ENCODE assay signal across 22 cellular contexts in genomic region chr5:157568717-157569116, GRCh38. TPM values are rescaled to one million over a fixed set of nuclear protein-coding genes. Genes with fewer than 3 reads are reported as not detected.
DNase-seq lines count a peak whose midpoint lies in the region; ATAC-seq and TF ChIP-seq lines count a peak whose summit lies in the region.
"Had no signal": no experiment of that assay in that cellular context is flagged by ENCODE, and none has a peak within 500 bp of the region (broad histone marks: within the 10 kb centered on the region; RNA-seq: fewer than 3 reads in every experiment).

No MANE protein-coding gene starts in this region.

- POLR2A ChIA-PET in activated CD4-positive, alpha-beta T cell treated with anti-CD3 and anti-CD28 coated beads, Interleukin-2, amount 10 ng/mL, durations not matched to agents 7 days and 5 days (lab: Charles Lee): interaction anchor here (0.6 to 1.0 kb wide), 2 partner anchors 32 to 44 kb away, joined by 3 read pairs; no protein-coding TSS in a partner anchor

- H3K27me3 Mint-ChIP-seq in activated CD4-positive, alpha-beta T cell treated with anti-CD3 and anti-CD28 coated beads, Interleukin-2, amount 10 ng/mL, durations not matched to agents 7 days and 5 days: no peaks in the 10 kb centered on the region
- H3K27me3 Mint-ChIP-seq in stimulated activated naive B cell treated with anti-CD40 and anti-IgM and Interleukin-4, amounts not matched to agents 10 μg/mL and 1 μg/mL and 100 μg/mL, for 72 hours: no peaks in the 10 kb centered on the region

- CTCF ChIA-PET in activated CD4-positive, alpha-beta T cell treated with anti-CD3 and anti-CD28 coated beads, Interleukin-2, amount 10 ng/mL, durations not matched to agents 7 days and 5 days (lab: Charles Lee): interaction anchor here (0.6 to 2.8 kb wide), 6 partner anchors 10 to 150 kb away, joined by 3 to 10 read pairs (median 4); no protein-coding TSS in a partner anchor

- peaks cover 75% of the 10 kb centered on the region for H3K36me3 Mint-ChIP-seq in activated CD4-positive, alpha-beta T cell treated with anti-CD3 and anti-CD28 coated beads, Interleukin-2, amount 10 ng/mL, durations not matched to agents 7 days and 5 days (ENCODE audit: low read depth)
- H3K36me3 Mint-ChIP-seq in stimulated activated naive B cell treated with anti-CD40 and anti-IgM and Interleukin-4, amounts not matched to agents 10 μg/mL and 1 μg/mL and 100 μg/mL, for 72 hours: peaks cover 17 to 33% of the 10 kb centered on the region in 2 donors

- DNase-seq in activated CD4-positive, alpha-beta T cell treated with anti-CD3 and anti-CD28 coated beads, Interleukin-2, amount 10 ng/mL, durations not matched to agents 7 days and 5 days: no peak
- no peak for DNase-seq in activated CD4-positive, alpha-beta T cell treated with anti-CD3 and anti-CD28 coated beads, Interleukin-2, amount 50 U/mL, for 1 hour
- DNase-seq in midbrain (lab: John Stamatoyannopoulos, UW): peak; percentile 83
- DNase-seq in stimulated activated naive B cell treated with anti-CD40 and anti-IgM and Interleukin-4, amounts not matched to agents 10 μg/mL and 1 μg/mL and 100 μg/mL, for 72 hours: no peak
- no peak for DNase-seq in HCEC 1CT
- DNase-seq in NK-92 (lab: John Stamatoyannopoulos, UW; ENCODE audit: unreplicated experiment): no peak
- DNase-seq: activated CD4-positive, alpha-beta T cell treated with anti-CD3 and anti-CD28 coated beads, Interleukin-2, amount 50 U/mL, for 48 hours; activated naive CD4-positive, alpha-beta T cell treated with anti-CD3 and anti-CD28 coated beads, Interleukin-2, amount 50 U/mL, for 16 hours; activated T-cell treated with anti-CD3 and anti-CD28 coated beads, Interleukin-2, amount 50 U/mL, for 4 hours; effector CD8-positive, alpha-beta T cell; glutamatergic neuron; left lung; mucosa of descending colon; NCI-H1105 treated with DMSO at 0.1 percent for 48 hours; NCI-H524 treated with DMSO at 0.1 percent for 48 hours; stimulated activated CD8-positive, alpha-beta memory T cell treated with anti-CD3 and anti-CD28 coated beads, Interleukin-4, amount 100 ng/mL, for 48 hours; testis had no signal

- H3K27ac ChIP-seq in angular gyrus (ENCODE audit: low read depth, low read length): peak overlapping the region; percentile 40
- H3K27ac ChIP-seq: A549, BLaER1, HL-60, left lung, testis had no signal

- no peak overlapping the region for H3K27ac Mint-ChIP-seq in activated CD4-positive, alpha-beta T cell treated with anti-CD3 and anti-CD28 coated beads, Interleukin-2, amount 10 ng/mL, durations not matched to agents 7 days and 5 days
- H3K27ac Mint-ChIP-seq in stimulated activated naive B cell treated with anti-CD40 and anti-IgM and Interleukin-4, amounts not matched to agents 10 μg/mL and 1 μg/mL and 100 μg/mL, for 72 hours: peak overlapping the region; percentile 25

- H3K4me1 Mint-ChIP-seq in activated CD4-positive, alpha-beta T cell treated with anti-CD3 and anti-CD28 coated beads, Interleukin-2, amount 10 ng/mL, durations not matched to agents 7 days and 5 days: peaks cover 80% of the 10 kb centered on the region
- H3K4me1 Mint-ChIP-seq in stimulated activated naive B cell treated with anti-CD40 and anti-IgM and Interleukin-4, amounts not matched to agents 10 μg/mL and 1 μg/mL and 100 μg/mL, for 72 hours: peaks cover 53 to 91% of the 10 kb centered on the region in 2 donors

- no peaks in the 10 kb centered on the region for H3K9me3 Mint-ChIP-seq in activated CD4-positive, alpha-beta T cell treated with anti-CD3 and anti-CD28 coated beads, Interleukin-2, amount 10 ng/mL, durations not matched to agents 7 days and 5 days
- no peaks in the 10 kb centered on the region for H3K9me3 Mint-ChIP-seq in stimulated activated naive B cell treated with anti-CD40 and anti-IgM and Interleukin-4, amounts not matched to agents 10 μg/mL and 1 μg/mL and 100 μg/mL, for 72 hours
- H3K9me3 Mint-ChIP-seq: activated T-cell treated with anti-CD3 and anti-CD28 coated beads, Interleukin-2, amount 50 U/mL, for 4 hours had no signal

- peak overlapping the region; percentile 23 for H3K4me3 Mint-ChIP-seq in activated CD4-positive, alpha-beta T cell treated with anti-CD3 and anti-CD28 coated beads, Interleukin-2, amount 10 ng/mL, durations not matched to agents 7 days and 5 days
- peak overlapping the region in 1 of 2 donors; percentile 14 for H3K4me3 Mint-ChIP-seq in stimulated activated naive B cell treated with anti-CD40 and anti-IgM and Interleukin-4, amounts not matched to agents 10 μg/mL and 1 μg/mL and 100 μg/mL, for 72 hours

- ATAC-seq in stimulated activated naive B cell treated with anti-CD40 and anti-IgM and Interleukin-4, amounts not matched to agents 10 μg/mL and 1 μg/mL and 100 μg/mL, for 72 hours (replicated peaks): no peak
- no peak for ATAC-seq in SK-N-SH treated with all-trans-retinoic acid at 6 μM for 48 hours
- ATAC-seq: A549; activated T-cell treated with anti-CD3 and anti-CD28 coated beads, Interleukin-2, amount 50 U/mL, for 4 hours; left lung; mucosa of descending colon had no signal

TF ChIP-seq in SK-N-SH treated with all-trans-retinoic acid at 6 μM for 48 hours, 23 proteins besides CTCF, POLR2A, EP300 and RAD21:
- TF ChIP-seq TCF4 (CRISPR knock-in tag; IDR thresholded peaks at IDR 0.05; ENCODE audit: borderline replicate concordance) (no peak), OSR1 (CRISPR knock-in tag; IDR thresholded peaks at IDR 0.05) (no peak), ZC3H10 (CRISPR knock-in tag; IDR thresholded peaks at IDR 0.05) (no peak), CSDC2 (CRISPR knock-in tag; IDR thresholded peaks at IDR 0.05) (no peak), TOX (CRISPR knock-in tag; IDR thresholded peaks at IDR 0.05; ENCODE audit: borderline replicate concordance) (no peak)
- TF ChIP-seq, protein P1, sequence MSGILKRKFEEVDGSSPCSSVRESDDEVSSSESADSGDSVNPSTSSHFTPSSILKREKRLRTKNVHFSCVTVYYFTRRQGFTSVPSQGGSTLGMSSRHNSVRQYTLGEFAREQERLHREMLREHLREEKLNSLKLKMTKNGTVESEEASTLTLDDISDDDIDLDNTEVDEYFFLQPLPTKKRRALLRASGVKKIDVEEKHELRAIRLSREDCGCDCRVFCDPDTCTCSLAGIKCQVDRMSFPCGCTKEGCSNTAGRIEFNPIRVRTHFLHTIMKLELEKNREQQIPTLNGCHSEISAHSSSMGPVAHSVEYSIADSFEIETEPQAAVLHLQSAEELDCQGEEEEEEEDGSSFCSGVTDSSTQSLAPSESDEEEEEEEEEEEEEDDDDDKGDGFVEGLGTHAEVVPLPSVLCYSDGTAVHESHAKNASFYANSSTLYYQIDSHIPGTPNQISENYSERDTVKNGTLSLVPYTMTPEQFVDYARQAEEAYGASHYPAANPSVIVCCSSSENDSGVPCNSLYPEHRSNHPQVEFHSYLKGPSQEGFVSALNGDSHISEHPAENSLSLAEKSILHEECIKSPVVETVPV (CRISPR knock-in tag; IDR thresholded peaks at IDR 0.05): no peak
- TF ChIP-seq, protein P2, sequence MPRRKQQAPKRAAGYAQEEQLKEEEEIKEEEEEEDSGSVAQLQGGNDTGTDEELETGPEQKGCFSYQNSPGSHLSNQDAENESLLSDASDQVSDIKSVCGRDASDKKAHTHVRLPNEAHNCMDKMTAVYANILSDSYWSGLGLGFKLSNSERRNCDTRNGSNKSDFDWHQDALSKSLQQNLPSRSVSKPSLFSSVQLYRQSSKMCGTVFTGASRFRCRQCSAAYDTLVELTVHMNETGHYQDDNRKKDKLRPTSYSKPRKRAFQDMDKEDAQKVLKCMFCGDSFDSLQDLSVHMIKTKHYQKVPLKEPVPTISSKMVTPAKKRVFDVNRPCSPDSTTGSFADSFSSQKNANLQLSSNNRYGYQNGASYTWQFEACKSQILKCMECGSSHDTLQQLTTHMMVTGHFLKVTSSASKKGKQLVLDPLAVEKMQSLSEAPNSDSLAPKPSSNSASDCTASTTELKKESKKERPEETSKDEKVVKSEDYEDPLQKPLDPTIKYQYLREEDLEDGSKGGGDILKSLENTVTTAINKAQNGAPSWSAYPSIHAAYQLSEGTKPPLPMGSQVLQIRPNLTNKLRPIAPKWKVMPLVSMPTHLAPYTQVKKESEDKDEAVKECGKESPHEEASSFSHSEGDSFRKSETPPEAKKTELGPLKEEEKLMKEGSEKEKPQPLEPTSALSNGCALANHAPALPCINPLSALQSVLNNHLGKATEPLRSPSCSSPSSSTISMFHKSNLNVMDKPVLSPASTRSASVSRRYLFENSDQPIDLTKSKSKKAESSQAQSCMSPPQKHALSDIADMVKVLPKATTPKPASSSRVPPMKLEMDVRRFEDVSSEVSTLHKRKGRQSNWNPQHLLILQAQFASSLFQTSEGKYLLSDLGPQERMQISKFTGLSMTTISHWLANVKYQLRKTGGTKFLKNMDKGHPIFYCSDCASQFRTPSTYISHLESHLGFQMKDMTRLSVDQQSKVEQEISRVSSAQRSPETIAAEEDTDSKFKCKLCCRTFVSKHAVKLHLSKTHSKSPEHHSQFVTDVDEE (CRISPR knock-in tag; IDR thresholded peaks at IDR 0.05): no peak

RNA-seq across cellular contexts. Expression of gene ADAM19, which starts 6.9 kb away (rescaled TPM):
- 100 to 1,000 TPM; 118 to 127 TPM for total RNA-seq in activated CD4-positive, alpha-beta T cell treated with anti-CD3 and anti-CD28 coated beads, Interleukin-2, amount 10 ng/mL, durations not matched to agents 7 days and 5 days
